8 cellular contexts compared by ENCODE assay signal in genomic region chr19:51702103-51702753, GRCh38. TPM values are rescaled to one million over a fixed set of nuclear protein-coding genes. Genes with fewer than 3 reads are reported as not detected.
DNase-seq lines count a peak whose midpoint lies in the region; ATAC-seq and TF ChIP-seq lines count a peak whose summit lies in the region.

No MANE protein-coding gene starts in this region.

- in situ Hi-C loops in Panc1 (cut with HindIII; ENCODE audit: low pct_unique_long_range_greater_than_20kb, low sequenced_read_pairs): no loop called here

- TF ChIP-seq EP300 in sigmoid colon (IDR thresholded peaks at IDR 0.05): no peak

- intact Hi-C loops in Panc1 (cut with micrococcal nuclease; ENCODE audit: unreplicated experiment) (no loop called here), sigmoid colon (cut with DNase I) (loop anchor here (10.0 kb wide), 1 partner anchor 1317 kb away; the partner anchor contains the start of gene POLD1)

- POLR2A ChIA-PET in Panc1 (lab: Charles Lee): no interaction called here

- H3K27me3 ChIP-seq in BE2C: no peaks in the 10 kb centered on the region
- no peaks in the 10 kb centered on the region for H3K27me3 ChIP-seq in Panc1 (ENCODE audit: control insufficient read depth, insufficient read depth, low read length)
- no peaks in the 10 kb centered on the region for H3K27me3 ChIP-seq in sigmoid colon

- DNase-seq in BE2C (peak; percentile 47), Panc1 (ENCODE audit: low read depth, low spot score) (no peak), astrocyte of the hippocampus (ENCODE audit: low read depth, low spot score) (peak; percentile 76), hypothalamus (lab: John Stamatoyannopoulos, UW) (peak in 34 of 51 donors; percentile 5 to 78 (median 40)), sigmoid colon (peak; percentile 93), OCI-M1 (lab: John Stamatoyannopoulos, UW) (no peak)

- WGBS in sigmoid colon, 2 donors: 16 to 30% methylated on average over 27 of the region's 27 CpGs

- no peaks in the 10 kb centered on the region for H3K9me3 ChIP-seq in BE2C
- no peaks in the 10 kb centered on the region for H3K9me3 ChIP-seq in Panc1 (ENCODE audit: control insufficient read depth, insufficient read depth, low read depth, low read length)
- H3K9me3 ChIP-seq in sigmoid colon: no peaks in the 10 kb centered on the region

- TF ChIP-seq CTCF in BE2C (IDR thresholded peaks at IDR 0.05; ENCODE audit: low read depth, low read length): no peak
- no peak for TF ChIP-seq CTCF in Panc1 (IDR thresholded peaks at IDR 0.05)
- TF ChIP-seq CTCF in sigmoid colon (IDR thresholded peaks at IDR 0.05): no peak

- H3K36me3 ChIP-seq in BE2C (peaks cover 48% of the 10 kb centered on the region), Panc1 (ENCODE audit: control insufficient read depth, insufficient read depth, low read length) (peaks cover 2% of the 10 kb centered on the region; the same call in 1 of the 2 replicates), sigmoid colon (peaks cover 0 to 38% (median 14%) of the 10 kb centered on the region in 4 donors)

- H3K4me1 ChIP-seq in BE2C (no peaks in the 10 kb centered on the region), Panc1 (ENCODE audit: control insufficient read depth, insufficient read depth, low read length) (peaks cover 10% of the 10 kb centered on the region), sigmoid colon (peaks cover 0 to 43% (median 40%) of the 10 kb centered on the region in 4 donors)

- BruUV-seq in Panc1 (replicated peaks; lab: Mats Ljungman, UMichigan): no TSS peak

- H3K27ac ChIP-seq in Panc1 (ENCODE audit: low read length): peak overlapping the region; percentile 29; the same call in 1 of the 2 replicates
- peak overlapping the region; percentile 87 to 95 (median 92) for H3K27ac ChIP-seq in sigmoid colon

- peak; percentile 59 for ATAC-seq in Panc1
- no peak for ATAC-seq in GM19455 (IDR thresholded peaks at IDR 0.05; ENCODE audit: unreplicated experiment)
- ATAC-seq in GM18858 (IDR thresholded peaks at IDR 0.05; ENCODE audit: unreplicated experiment): no peak

- CTCF ChIA-PET in Panc1 (lab: Charles Lee): no interaction called here

- no peak for TF ChIP-seq POLR2A in sigmoid colon (IDR thresholded peaks at IDR 0.05)

- H3K4me3 ChIP-seq in BE2C (ENCODE audit: low read depth, low read length): no peak overlapping the region
- H3K4me3 ChIP-seq in Panc1 (ENCODE audit: low read depth in 2 of 2, low read length in 2 of 2): peak overlapping the region; percentile 47 to 72; a peak in 3 of 4 replicates
- peak overlapping the region in 1 of 4 donors; percentile 4 for H3K4me3 ChIP-seq in sigmoid colon

RNA-seq across cellular contexts. Expression of gene SPACA6, which starts 9.1 kb away (rescaled TPM):
- polyA plus RNA-seq in BE2C (2012; ENCODE audit: insufficient read depth, insufficient read length, low read depth): 3.6 TPM
- total RNA-seq in Panc1 (2021; ENCODE audit: unreplicated experiment) (14.3 TPM), sigmoid colon (10 to 100 TPM; 19.9 to 45.7 (median 29.1) TPM)
- polyA plus RNA-seq in Panc1 (2012; ENCODE audit: insufficient read length): 5.8 TPM
- polyA plus RNA-seq in sigmoid colon: 1 to 10 TPM in 2 of 3 donors, not detected in 1; 3.0 to 4.8 TPM

RNA-seq across cellular contexts. Expression of gene HAS1, which starts 21.6 kb away (rescaled TPM):
- polyA plus RNA-seq in BE2C (2012; ENCODE audit: insufficient read depth, insufficient read length, low read depth): not detected
- total RNA-seq in Panc1 (2021; ENCODE audit: unreplicated experiment): not detected
- not detected for polyA plus RNA-seq in Panc1 (2012; ENCODE audit: insufficient read length)
- 1 to 10 TPM in 1 of 4 donors, under 1 TPM in 2, not detected in 1; 0.49 to 3.1 (median 0.83) TPM for total RNA-seq in sigmoid colon
- polyA plus RNA-seq in sigmoid colon: 1 to 10 TPM in 1 of 3 donors, under 1 TPM in 2; 0.17 to 1.2 (median 0.46) TPM

RNA-seq across cellular contexts. Expression of gene FPR1, which starts 49.5 kb away (rescaled TPM):
- 0.77 TPM for polyA plus RNA-seq in BE2C (2012; ENCODE audit: insufficient read depth, insufficient read length, low read depth)
- total RNA-seq in Panc1 (2021; ENCODE audit: unreplicated experiment): not detected
- polyA plus RNA-seq in Panc1 (2012; ENCODE audit: insufficient read length): not detected
- 10 to 100 TPM in 1 of 4 donors, 1 to 10 TPM in 3; 2.8 to 15.9 (median 6.2) TPM for total RNA-seq in sigmoid colon
- polyA plus RNA-seq in sigmoid colon: 10 to 100 TPM in 1 of 3 donors, 1 to 10 TPM in 2; 1.2 to 12.0 (median 4.6) TPM

RNA-seq across cellular contexts. Expression of gene SIGLEC14, which starts 55.6 kb away (rescaled TPM):
- polyA plus RNA-seq in BE2C (2012; ENCODE audit: insufficient read depth, insufficient read length, low read depth): not detected
- not detected for total RNA-seq in Panc1 (2021; ENCODE audit: unreplicated experiment)
- not detected for polyA plus RNA-seq in Panc1 (2012; ENCODE audit: insufficient read length)
- total RNA-seq in sigmoid colon: 1 to 10 TPM in 2 of 4 donors, under 1 TPM in 1, not detected in 1; 0.55 to 6.1 (median 5.6) TPM
- polyA plus RNA-seq in sigmoid colon: 10 to 100 TPM in 1 of 3 donors, 1 to 10 TPM in 2; 1.2 to 10.2 (median 5.3) TPM

RNA-seq across cellular contexts. Expression of gene FPR2, which starts 58.8 kb away (rescaled TPM):
- not detected for polyA plus RNA-seq in BE2C (2012; ENCODE audit: insufficient read depth, insufficient read length, low read depth)
- total RNA-seq in Panc1 (2021; ENCODE audit: unreplicated experiment): not detected
- not detected for polyA plus RNA-seq in Panc1 (2012; ENCODE audit: insufficient read length)
- total RNA-seq in sigmoid colon: 1 to 10 TPM in 2 of 4 donors, under 1 TPM in 1, not detected in 1; 0.36 to 3.7 (median 1.2) TPM
- 1 to 10 TPM in 2 of 3 donors, under 1 TPM in 1; 0.60 to 2.3 (median 1.4) TPM for polyA plus RNA-seq in sigmoid colon

Comparison
In these comparisons a context has a peak if more than half of its experiments do, and no peak if none do; other contexts are left out.
1. DNase-seq: peak in BE2C (single experiment), astrocyte of the hippocampus (single experiment), hypothalamus (34 of 51) and sigmoid colon (single experiment); none in Panc1 (single experiment) and OCI-M1 (single experiment).